Comparison of ENCODE assay signal across 1 cellular context in the genomic region with DNA sequence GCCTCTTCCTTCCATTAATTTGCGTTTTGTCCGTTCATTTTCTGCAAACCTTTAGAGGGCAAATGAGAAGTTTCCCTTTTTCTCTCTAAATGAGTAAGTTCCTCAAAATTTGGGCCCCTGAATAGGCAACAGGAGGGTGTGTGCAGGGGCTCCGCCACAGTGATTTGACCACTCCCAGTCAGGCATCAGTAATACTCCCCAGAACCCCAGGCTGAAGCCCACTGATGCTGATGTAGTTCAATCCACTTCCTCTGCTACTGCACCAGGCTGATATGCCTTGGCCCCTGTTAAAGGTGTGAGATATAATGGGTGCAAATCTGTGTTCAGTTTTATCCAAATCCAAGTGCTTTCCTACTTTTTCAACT.
TF ChIP-seq lines count a peak whose summit lies in the region.

No MANE protein-coding gene starts in this region.

TF ChIP-seq in HepG2, 621 proteins besides CTCF, POLR2A, EP300 and RAD21 (continued from another document):
- TF ChIP-seq, protein P1, sequence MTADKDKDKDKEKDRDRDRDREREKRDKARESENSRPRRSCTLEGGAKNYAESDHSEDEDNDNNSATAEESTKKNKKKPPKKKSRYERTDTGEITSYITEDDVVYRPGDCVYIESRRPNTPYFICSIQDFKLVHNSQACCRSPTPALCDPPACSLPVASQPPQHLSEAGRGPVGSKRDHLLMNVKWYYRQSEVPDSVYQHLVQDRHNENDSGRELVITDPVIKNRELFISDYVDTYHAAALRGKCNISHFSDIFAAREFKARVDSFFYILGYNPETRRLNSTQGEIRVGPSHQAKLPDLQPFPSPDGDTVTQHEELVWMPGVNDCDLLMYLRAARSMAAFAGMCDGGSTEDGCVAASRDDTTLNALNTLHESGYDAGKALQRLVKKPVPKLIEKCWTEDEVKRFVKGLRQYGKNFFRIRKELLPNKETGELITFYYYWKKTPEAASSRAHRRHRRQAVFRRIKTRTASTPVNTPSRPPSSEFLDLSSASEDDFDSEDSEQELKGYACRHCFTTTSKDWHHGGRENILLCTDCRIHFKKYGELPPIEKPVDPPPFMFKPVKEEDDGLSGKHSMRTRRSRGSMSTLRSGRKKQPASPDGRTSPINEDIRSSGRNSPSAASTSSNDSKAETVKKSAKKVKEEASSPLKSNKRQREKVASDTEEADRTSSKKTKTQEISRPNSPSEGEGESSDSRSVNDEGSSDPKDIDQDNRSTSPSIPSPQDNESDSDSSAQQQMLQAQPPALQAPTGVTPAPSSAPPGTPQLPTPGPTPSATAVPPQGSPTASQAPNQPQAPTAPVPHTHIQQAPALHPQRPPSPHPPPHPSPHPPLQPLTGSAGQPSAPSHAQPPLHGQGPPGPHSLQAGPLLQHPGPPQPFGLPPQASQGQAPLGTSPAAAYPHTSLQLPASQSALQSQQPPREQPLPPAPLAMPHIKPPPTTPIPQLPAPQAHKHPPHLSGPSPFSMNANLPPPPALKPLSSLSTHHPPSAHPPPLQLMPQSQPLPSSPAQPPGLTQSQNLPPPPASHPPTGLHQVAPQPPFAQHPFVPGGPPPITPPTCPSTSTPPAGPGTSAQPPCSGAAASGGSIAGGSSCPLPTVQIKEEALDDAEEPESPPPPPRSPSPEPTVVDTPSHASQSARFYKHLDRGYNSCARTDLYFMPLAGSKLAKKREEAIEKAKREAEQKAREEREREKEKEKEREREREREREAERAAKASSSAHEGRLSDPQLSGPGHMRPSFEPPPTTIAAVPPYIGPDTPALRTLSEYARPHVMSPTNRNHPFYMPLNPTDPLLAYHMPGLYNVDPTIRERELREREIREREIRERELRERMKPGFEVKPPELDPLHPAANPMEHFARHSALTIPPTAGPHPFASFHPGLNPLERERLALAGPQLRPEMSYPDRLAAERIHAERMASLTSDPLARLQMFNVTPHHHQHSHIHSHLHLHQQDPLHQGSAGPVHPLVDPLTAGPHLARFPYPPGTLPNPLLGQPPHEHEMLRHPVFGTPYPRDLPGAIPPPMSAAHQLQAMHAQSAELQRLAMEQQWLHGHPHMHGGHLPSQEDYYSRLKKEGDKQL (CRISPR knock-in tag; IDR thresholded peaks at IDR 0.05; ENCODE audit: low read depth), result no peak
- TF ChIP-seq ZKSCAN5 (CRISPR knock-in tag; IDR thresholded peaks at IDR 0.05) (no peak), RBM39 (IDR thresholded peaks at IDR 0.05; ENCODE audit: low read depth, low read length, poor library complexity, severe bottlenecking) (no peak), SP5 (CRISPR knock-in tag; IDR thresholded peaks at IDR 0.05; ENCODE audit: borderline replicate concordance, low read depth) (no peak), CENPT (CRISPR knock-in tag; IDR thresholded peaks at IDR 0.05; ENCODE audit: low read depth) (no peak), RFX3 (CRISPR knock-in tag; IDR thresholded peaks at IDR 0.05) (no peak), GPN1 (CRISPR knock-in tag; IDR thresholded peaks at IDR 0.05; ENCODE audit: borderline replicate concordance) (no peak), HOXA7 (CRISPR knock-in tag; IDR thresholded peaks at IDR 0.05) (no peak), ZNF781 (CRISPR knock-in tag; IDR thresholded peaks at IDR 0.05; ENCODE audit: borderline replicate concordance, not compliant biosample characterization) (no peak), MEIS2 (CRISPR knock-in tag; IDR thresholded peaks at IDR 0.05) (no peak)
- TF ChIP-seq, protein P2, sequence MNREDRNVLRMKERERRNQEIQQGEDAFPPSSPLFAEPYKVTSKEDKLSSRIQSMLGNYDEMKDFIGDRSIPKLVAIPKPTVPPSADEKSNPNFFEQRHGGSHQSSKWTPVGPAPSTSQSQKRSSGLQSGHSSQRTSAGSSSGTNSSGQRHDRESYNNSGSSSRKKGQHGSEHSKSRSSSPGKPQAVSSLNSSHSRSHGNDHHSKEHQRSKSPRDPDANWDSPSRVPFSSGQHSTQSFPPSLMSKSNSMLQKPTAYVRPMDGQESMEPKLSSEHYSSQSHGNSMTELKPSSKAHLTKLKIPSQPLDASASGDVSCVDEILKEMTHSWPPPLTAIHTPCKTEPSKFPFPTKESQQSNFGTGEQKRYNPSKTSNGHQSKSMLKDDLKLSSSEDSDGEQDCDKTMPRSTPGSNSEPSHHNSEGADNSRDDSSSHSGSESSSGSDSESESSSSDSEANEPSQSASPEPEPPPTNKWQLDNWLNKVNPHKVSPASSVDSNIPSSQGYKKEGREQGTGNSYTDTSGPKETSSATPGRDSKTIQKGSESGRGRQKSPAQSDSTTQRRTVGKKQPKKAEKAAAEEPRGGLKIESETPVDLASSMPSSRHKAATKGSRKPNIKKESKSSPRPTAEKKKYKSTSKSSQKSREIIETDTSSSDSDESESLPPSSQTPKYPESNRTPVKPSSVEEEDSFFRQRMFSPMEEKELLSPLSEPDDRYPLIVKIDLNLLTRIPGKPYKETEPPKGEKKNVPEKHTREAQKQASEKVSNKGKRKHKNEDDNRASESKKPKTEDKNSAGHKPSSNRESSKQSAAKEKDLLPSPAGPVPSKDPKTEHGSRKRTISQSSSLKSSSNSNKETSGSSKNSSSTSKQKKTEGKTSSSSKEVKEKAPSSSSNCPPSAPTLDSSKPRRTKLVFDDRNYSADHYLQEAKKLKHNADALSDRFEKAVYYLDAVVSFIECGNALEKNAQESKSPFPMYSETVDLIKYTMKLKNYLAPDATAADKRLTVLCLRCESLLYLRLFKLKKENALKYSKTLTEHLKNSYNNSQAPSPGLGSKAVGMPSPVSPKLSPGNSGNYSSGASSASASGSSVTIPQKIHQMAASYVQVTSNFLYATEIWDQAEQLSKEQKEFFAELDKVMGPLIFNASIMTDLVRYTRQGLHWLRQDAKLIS (CRISPR knock-in tag; IDR thresholded peaks at IDR 0.05), result no peak
- TF ChIP-seq, protein P3, sequence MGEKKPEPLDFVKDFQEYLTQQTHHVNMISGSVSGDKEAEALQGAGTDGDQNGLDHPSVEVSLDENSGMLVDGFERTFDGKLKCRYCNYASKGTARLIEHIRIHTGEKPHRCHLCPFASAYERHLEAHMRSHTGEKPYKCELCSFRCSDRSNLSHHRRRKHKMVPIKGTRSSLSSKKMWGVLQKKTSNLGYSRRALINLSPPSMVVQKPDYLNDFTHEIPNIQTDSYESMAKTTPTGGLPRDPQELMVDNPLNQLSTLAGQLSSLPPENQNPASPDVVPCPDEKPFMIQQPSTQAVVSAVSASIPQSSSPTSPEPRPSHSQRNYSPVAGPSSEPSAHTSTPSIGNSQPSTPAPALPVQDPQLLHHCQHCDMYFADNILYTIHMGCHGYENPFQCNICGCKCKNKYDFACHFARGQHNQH (CRISPR knock-in tag; IDR thresholded peaks at IDR 0.05), result no peak
